In the genomic region with DNA sequence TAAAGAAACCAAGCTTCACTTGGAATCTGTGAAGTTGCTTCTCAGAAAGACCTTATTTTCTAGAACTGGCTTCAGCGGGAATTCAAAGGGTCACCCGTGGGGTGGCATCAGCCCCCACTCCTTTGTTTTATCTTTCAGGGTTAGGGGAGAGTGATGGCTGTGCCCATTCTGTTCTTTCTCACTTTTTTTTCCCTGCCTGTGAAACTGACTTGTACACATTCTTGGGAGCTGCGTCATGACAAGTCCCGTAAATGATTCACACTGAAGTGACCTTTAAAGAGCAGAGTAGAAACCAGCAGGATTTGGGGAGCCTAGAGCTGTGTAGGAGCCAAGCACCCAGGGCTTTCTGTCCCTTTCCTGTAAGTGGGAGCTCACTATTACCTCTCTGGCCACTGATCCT, we compare ENCODE assay signal across 9 cellular contexts. TPM values are rescaled to one million over a fixed set of nuclear protein-coding genes. Genes with fewer than 3 reads are reported as not detected.
DNase-seq lines count a peak whose midpoint lies in the region; ATAC-seq and TF ChIP-seq lines count a peak whose summit lies in the region.
"Had no signal": no experiment of that assay in that cellular context is flagged by ENCODE, and none has a peak within 500 bp of the region (broad histone marks: within the 10 kb centered on the region; RNA-seq: fewer than 3 reads in every experiment).

No MANE protein-coding gene starts in this region.

- CTCF ChIA-PET in CD8-positive, alpha-beta T cell (lab: Charles Lee): interaction anchor here (1.1 to 3.7 kb wide), 4 partner anchors 9 to 179 kb away, joined by 3 to 25 read pairs (median 4); no protein-coding TSS in a partner anchor
- CTCF ChIA-PET in HEK293T (lab: Yijun Ruan, JAX): interaction anchor here (0.6 to 2.2 kb wide), 4 partner anchors 10 to 370 kb away, joined by 3 to 16 read pairs (median 4); a partner anchor contains a TSS

- H3K4me3 ChIP-seq in CD8-positive, alpha-beta T cell (ENCODE audit: low read depth, low read length): no peak overlapping the region
- peak overlapping the region in 1 of 2 donors; percentile 26 for H3K4me3 ChIP-seq in gastroesophageal sphincter
- H3K4me3 ChIP-seq in parathyroid adenoma (ENCODE audit: low read depth, low read length): no peak overlapping the region

- no peak overlapping the region for H3K9ac ChIP-seq in parathyroid adenoma

- in situ Hi-C loops in SK-MEL-5 (cut with HindIII; ENCODE audit: low pct_unique_long_range_greater_than_20kb, low sequenced_read_pairs): no loop called here

- no peak overlapping the region for H3K4me3 Mint-ChIP-seq in CD8-positive, alpha-beta T cell

- no peak overlapping the region for H2AFZ ChIP-seq in parathyroid adenoma

- peak overlapping the region; percentile 37 for H3K27ac Mint-ChIP-seq in CD8-positive, alpha-beta T cell

- H3K36me3 ChIP-seq in CD8-positive, alpha-beta T cell (ENCODE audit: insufficient read depth, low read length): no peaks in the 10 kb centered on the region
- H3K36me3 ChIP-seq in gastroesophageal sphincter (no peaks in the 10 kb centered on the region), parathyroid adenoma (ENCODE audit: control insufficient read depth, insufficient read depth, low read length) (no peaks in the 10 kb centered on the region)

- DNase-seq in CD8-positive, alpha-beta T cell: no peak
- DNase-seq in SK-MEL-5 (ENCODE audit: low read depth, low spot score) (peak; percentile 83), iPS-NIHi11 (ENCODE audit: low spot score) (no peak), HEK293T (ENCODE audit: extremely low spot score) (no peak)
- DNase-seq: NCI-H1930 had no signal

- intact Hi-C loops in CD8-positive, alpha-beta T cell (cut with DNase I, micrococcal nuclease): no loop called here

- no peaks in the 10 kb centered on the region for H3K36me3 Mint-ChIP-seq in CD8-positive, alpha-beta T cell

- no peak for TF ChIP-seq CTCF in CD8-positive, alpha-beta T cell (IDR thresholded peaks at IDR 0.05)
- no peak for TF ChIP-seq CTCF in gastroesophageal sphincter (IDR thresholded peaks at IDR 0.05)
- TF ChIP-seq CTCF in parathyroid adenoma (IDR thresholded peaks at IDR 0.05): no peak

- no peaks in the 10 kb centered on the region for H3K9me3 ChIP-seq in CD8-positive, alpha-beta T cell (ENCODE audit: low read length)
- no peaks in the 10 kb centered on the region for H3K9me3 ChIP-seq in gastroesophageal sphincter
- H3K9me3 ChIP-seq in parathyroid adenoma (ENCODE audit: control insufficient read depth, low read length): no peaks in the 10 kb centered on the region

- H3K4me1 ChIP-seq in CD8-positive, alpha-beta T cell (ENCODE audit: insufficient read depth, low read length): no peaks in the 10 kb centered on the region
- H3K4me1 ChIP-seq in gastroesophageal sphincter (peaks cover 34 to 82% (median 40%) of the 10 kb centered on the region in 3 donors), parathyroid adenoma (peaks cover 3% of the 10 kb centered on the region)

- no peaks in the 10 kb centered on the region for H3K27me3 ChIP-seq in CD8-positive, alpha-beta T cell (ENCODE audit: insufficient read depth, low read length)
- H3K27me3 ChIP-seq in gastroesophageal sphincter: no peaks in the 10 kb centered on the region
- no peaks in the 10 kb centered on the region for H3K27me3 ChIP-seq in parathyroid adenoma (ENCODE audit: control insufficient read depth, insufficient read depth, low read length)

- no peaks in the 10 kb centered on the region for H3K4me1 Mint-ChIP-seq in CD8-positive, alpha-beta T cell (ENCODE audit: low read depth)

- no peak for TF ChIP-seq POLR2A in gastroesophageal sphincter (IDR thresholded peaks at IDR 0.05)

- POLR2A ChIA-PET in CD8-positive, alpha-beta T cell (lab: Charles Lee): no interaction called here
- POLR2A ChIA-PET in HEK293T (lab: Yijun Ruan, JAX): interaction anchor here (1.2 to 1.8 kb wide), 2 partner anchors 9 to 37 kb away, joined by 3 to 5 read pairs; no protein-coding TSS in a partner anchor

- H3K4me2 ChIP-seq in parathyroid adenoma (ENCODE audit: low read length): no peak overlapping the region

- no peak for ATAC-seq in CD8-positive, alpha-beta T cell
- peak; percentile 88 for ATAC-seq in gastroesophageal sphincter
- no peak for ATAC-seq in HG03108 (IDR thresholded peaks at IDR 0.05; ENCODE audit: unreplicated experiment)
- ATAC-seq in HG02884 (IDR thresholded peaks at IDR 0.05; ENCODE audit: unreplicated experiment): no peak

- H3K27ac ChIP-seq in CD8-positive, alpha-beta T cell (ENCODE audit: low read depth, low read length): no peak overlapping the region
- H3K27ac ChIP-seq in gastroesophageal sphincter (peak overlapping the region; percentile 88 to 96 (median 90)), parathyroid adenoma (peak overlapping the region; percentile 49)

- WGBS in gastroesophageal sphincter (ENCODE audit: low coverage in 1 of 2), 2 donors: 3 to 21% methylated on average over 3 to 4 of the region's 4 CpGs

- peak; percentile 53 for TF ChIP-seq EP300 in gastroesophageal sphincter (IDR thresholded peaks at IDR 0.05)

- H3K9me3 Mint-ChIP-seq in CD8-positive, alpha-beta T cell: no peaks in the 10 kb centered on the region

- H3K27me3 Mint-ChIP-seq in CD8-positive, alpha-beta T cell (ENCODE audit: low read depth): peaks cover 2% of the 10 kb centered on the region

- no peaks in the 10 kb centered on the region for H3K79me2 ChIP-seq in parathyroid adenoma

TF ChIP-seq in HEK293T, 16 proteins besides CTCF, POLR2A, EP300 and RAD21:
- TF ChIP-seq FOXK2 (IDR thresholded peaks at IDR 0.05) (no peak), SUZ12 (IDR thresholded peaks at IDR 0.05) (no peak), CTBP1 (IDR thresholded peaks at IDR 0.05; ENCODE audit: borderline replicate concordance) (no peak), SP1 (IDR thresholded peaks at IDR 0.05) (no peak), ZNF384 (IDR thresholded peaks at IDR 0.05) (no peak), HDGF (IDR thresholded peaks at IDR 0.05; ENCODE audit: borderline replicate concordance) (no peak), ELF4 (IDR thresholded peaks at IDR 0.05) (no peak)
- TF ChIP-seq, protein P1, sequence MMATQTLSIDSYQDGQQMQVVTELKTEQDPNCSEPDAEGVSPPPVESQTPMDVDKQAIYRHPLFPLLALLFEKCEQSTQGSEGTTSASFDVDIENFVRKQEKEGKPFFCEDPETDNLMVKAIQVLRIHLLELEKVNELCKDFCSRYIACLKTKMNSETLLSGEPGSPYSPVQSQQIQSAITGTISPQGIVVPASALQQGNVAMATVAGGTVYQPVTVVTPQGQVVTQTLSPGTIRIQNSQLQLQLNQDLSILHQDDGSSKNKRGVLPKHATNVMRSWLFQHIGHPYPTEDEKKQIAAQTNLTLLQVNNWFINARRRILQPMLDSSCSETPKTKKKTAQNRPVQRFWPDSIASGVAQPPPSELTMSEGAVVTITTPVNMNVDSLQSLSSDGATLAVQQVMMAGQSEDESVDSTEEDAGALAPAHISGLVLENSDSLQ (IDR thresholded peaks at IDR 0.05): no peak

RNA-seq across cellular contexts. Expression of a gene that starts 43.8 kb away (rescaled TPM):
- not detected for total RNA-seq in CD8-positive, alpha-beta T cell
- total RNA-seq in SK-MEL-5 (2014; rRNA removed; shearing (Covaris generic)): 15.0 and 17.7 TPM in 2 replicates
- polyA plus RNA-seq in SK-MEL-5 (2015; cell fraction: cytosol; rRNA removed): 12.7 and 15.6 TPM in 2 replicates
- 10.8 and 13.1 TPM in 2 replicates for polyA plus RNA-seq in SK-MEL-5 (2015; cell fraction: nucleus; rRNA removed)
- 1 to 10 TPM in 3 of 4 donors, under 1 TPM in 1; 0.47 to 3.9 (median 1.2) TPM for total RNA-seq in gastroesophageal sphincter
